31 cellular contexts compared by ENCODE assay signal in the genomic region with DNA sequence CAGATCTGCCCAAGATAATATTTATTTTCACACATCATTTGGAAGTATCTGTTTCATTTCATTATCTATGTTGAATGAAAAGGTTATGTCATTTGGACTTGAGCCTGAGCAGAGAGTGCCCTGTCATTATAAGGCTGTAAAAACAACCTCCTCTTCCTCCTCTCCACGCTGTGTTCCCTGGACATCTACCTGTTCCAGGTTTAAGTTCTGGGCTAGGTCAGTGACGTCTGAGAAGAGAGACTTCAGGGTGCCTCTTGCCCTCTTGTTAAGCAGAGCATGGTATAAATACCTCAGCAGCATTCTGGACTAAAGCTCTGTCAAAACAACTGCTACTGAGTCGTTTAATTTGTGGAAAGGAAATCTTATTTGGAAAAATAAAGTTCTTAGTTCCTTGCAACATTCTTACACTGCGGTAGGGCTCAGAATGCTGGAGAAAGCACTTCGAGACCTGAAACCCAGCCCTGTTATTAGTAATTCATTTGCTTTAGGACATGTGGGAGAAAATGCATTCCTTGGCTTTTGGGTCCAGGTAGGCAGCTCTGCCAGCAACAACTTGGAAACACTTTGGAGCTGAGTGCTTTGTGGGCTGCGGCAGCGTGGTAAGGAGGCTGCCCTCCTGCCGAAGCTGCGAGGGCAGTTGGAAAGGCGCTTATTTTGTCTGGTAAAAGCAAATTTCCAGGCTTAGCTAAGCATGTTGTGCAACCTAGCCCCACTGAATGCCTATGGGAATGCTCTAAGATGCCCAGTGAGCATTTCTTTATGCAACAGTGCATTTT.
DNase-seq lines count a peak whose midpoint lies in the region; ATAC-seq and TF ChIP-seq lines count a peak whose summit lies in the region.
"Had no signal": no experiment of that assay in that cellular context is flagged by ENCODE, and none has a peak within 500 bp of the region (broad histone marks: within the 10 kb centered on the region; RNA-seq: fewer than 3 reads in every experiment).

No MANE protein-coding gene starts in this region.

- H3K9ac ChIP-seq in mammary epithelial cell (ENCODE audit: insufficient read depth, low read length) = no peak overlapping the region

- H3K27me3 ChIP-seq in MG63 = no peaks in the 10 kb centered on the region
- no peaks in the 10 kb centered on the region for H3K27me3 ChIP-seq in mammary epithelial cell (ENCODE audit: insufficient read depth, low read length)
- H3K27me3 ChIP-seq in psoas muscle (ENCODE audit: insufficient read depth in 3 of 3, low read length in 2 of 3) = peaks cover 0 to 8% (median 0%) of the 10 kb centered on the region in 3 donors
- H3K27me3 ChIP-seq: ascending aorta, right atrium auricular region, transverse colon had no signal

- H3K27me3 Mint-ChIP-seq in stimulated activated memory B cell treated with anti-CD40 and anti-IgM and Interleukin-4, amounts not matched to agents 10 μg/mL and 1 μg/mL and 100 μg/mL, for 72 hours = no peaks in the 10 kb centered on the region
- H3K27me3 Mint-ChIP-seq: activated CD8-positive, alpha-beta memory T cell treated with anti-CD3 and anti-CD28 coated beads, Interleukin-2, amount 10 ng/mL, durations not matched to agents 7 days and 5 days; CD4-positive, alpha-beta memory T cell; stimulated activated naive CD8-positive, alpha-beta T cell treated with anti-CD3 and anti-CD28 coated beads, Interleukin-15, Interleukin-2, amounts not matched to agents 100 ng/mL and 50 ng/mL, for 24 hours had no signal

- intact Hi-C loops in mammary epithelial cell (cut with micrococcal nuclease) = loop anchor here (5.0 kb wide), 1 partner anchor 45 kb away; no protein-coding TSS in a partner anchor
- intact Hi-C loops in psoas muscle (cut with DNase I) = no loop called here

- H3K9me3 ChIP-seq in MG63 (no peaks in the 10 kb centered on the region), mammary epithelial cell (replicated peaks; ENCODE audit: insufficient read depth, low read length) (no peaks in the 10 kb centered on the region), psoas muscle (no peaks in the 10 kb centered on the region)
- H3K9me3 ChIP-seq: ascending aorta, gastrocnemius medialis, right atrium auricular region, transverse colon had no signal

- no peaks in the 10 kb centered on the region for H4K20me1 ChIP-seq in mammary epithelial cell (ENCODE audit: insufficient read depth, low read length)

- peak overlapping the region; percentile 64 for H2AFZ ChIP-seq in mammary epithelial cell (ENCODE audit: low read depth, low read length)

- H3K4me3 ChIP-seq in MG63 = no peak overlapping the region
- no peak overlapping the region for H3K4me3 ChIP-seq in mammary epithelial cell (replicated peaks in 1 of 3; ENCODE audit: insufficient read depth in 1 of 3, low read depth in 2 of 3, low read length in 3 of 3)
- no peak overlapping the region for H3K4me3 ChIP-seq in psoas muscle
- H3K4me3 ChIP-seq: ascending aorta, dorsolateral prefrontal cortex, gastrocnemius medialis, right atrium auricular region, transverse colon had no signal

- H3K36me3 Mint-ChIP-seq in stimulated activated memory B cell treated with anti-CD40 and anti-IgM and Interleukin-4, amounts not matched to agents 10 μg/mL and 1 μg/mL and 100 μg/mL, for 72 hours = no peaks in the 10 kb centered on the region
- H3K36me3 Mint-ChIP-seq: activated CD8-positive, alpha-beta memory T cell treated with anti-CD3 and anti-CD28 coated beads, Interleukin-2, amount 10 ng/mL, durations not matched to agents 7 days and 5 days; activated naive CD4-positive, alpha-beta T cell treated with anti-CD3 and anti-CD28 coated beads, Interleukin-2, amount 50 U/mL, for 24 hours; CD4-positive, alpha-beta memory T cell; naive B cell had no signal

- TF ChIP-seq CTCF in mammary epithelial cell (conservative IDR thresholded peaks at IDR 0.05 in 1 of 2, IDR thresholded peaks at IDR 0.05 in 1 of 2; ENCODE audit: extremely low read depth in 1 of 2, insufficient read depth in 1 of 2, low read depth in 1 of 2, low read length in 2 of 2) = no peak
- TF ChIP-seq CTCF in psoas muscle (IDR thresholded peaks at IDR 0.05) = no peak

- dilution Hi-C loops in mammary epithelial cell (cut with HindIII; ENCODE audit: low sequenced_read_pairs) = no loop called here

- in situ Hi-C loops in mammary epithelial cell (cut with MboI; ENCODE audit: low sequenced_read_pairs in 2 of 2) = no loop called here

- H3K4me3 Mint-ChIP-seq in stimulated activated memory B cell treated with anti-CD40 and anti-IgM and Interleukin-4, amounts not matched to agents 10 μg/mL and 1 μg/mL and 100 μg/mL, for 72 hours = no peak overlapping the region
- H3K4me3 Mint-ChIP-seq: activated CD8-positive, alpha-beta memory T cell treated with anti-CD3 and anti-CD28 coated beads, Interleukin-2, amount 10 ng/mL, durations not matched to agents 7 days and 5 days; activated naive CD4-positive, alpha-beta T cell treated with anti-CD3 and anti-CD28 coated beads, Interleukin-2, amount 50 U/mL, for 24 hours; activated T-helper 1 cell treated with anti-CD3 and anti-CD28 coated beads, Interleukin-12 subunit alpha, Interleukin-12 subunit beta, Interleukin-2, Interleukin-4 antibody, amounts not matched to agents 30 ng/mL and 10 ng/mL and 1 ng/mL, durations not matched to agents 14 hours and 24 hours and 36 hours; CD4-positive, alpha-beta memory T cell; stimulated activated naive CD8-positive, alpha-beta T cell treated with anti-CD3 and anti-CD28 coated beads, Interleukin-15, Interleukin-2, amounts not matched to agents 100 ng/mL and 50 ng/mL, for 24 hours had no signal

- no peaks in the 10 kb centered on the region for H3K79me2 ChIP-seq in mammary epithelial cell (ENCODE audit: insufficient read depth, low read length)

- CTCF ChIA-PET in mammary epithelial cell (lab: Charles Lee; ENCODE audit: low non-redundant PET) = interaction anchor here (0.5 kb wide), 1 partner anchor 370 kb away, joined by 4 read pairs; no protein-coding TSS in a partner anchor

- peaks cover 37% of the 10 kb centered on the region for H3K4me1 ChIP-seq in mammary epithelial cell (ENCODE audit: insufficient read depth, low read length)
- no peaks in the 10 kb centered on the region for H3K4me1 ChIP-seq in psoas muscle
- H3K4me1 ChIP-seq: gastrocnemius medialis, right atrium auricular region had no signal

- H3K4me1 Mint-ChIP-seq in stimulated activated memory B cell treated with anti-CD40 and anti-IgM and Interleukin-4, amounts not matched to agents 10 μg/mL and 1 μg/mL and 100 μg/mL, for 72 hours = peaks cover 15% of the 10 kb centered on the region
- H3K4me1 Mint-ChIP-seq: activated CD8-positive, alpha-beta memory T cell treated with anti-CD3 and anti-CD28 coated beads, Interleukin-2, amount 10 ng/mL, durations not matched to agents 7 days and 5 days; activated naive CD4-positive, alpha-beta T cell treated with anti-CD3 and anti-CD28 coated beads, Interleukin-2, amount 50 U/mL, for 24 hours; CD4-positive, alpha-beta memory T cell had no signal

- WGBS in mammary epithelial cell (ENCODE audit: low coverage, missing lambda C conversion rate) = 14% methylated on average over 10 of the region's 10 CpGs
- WGBS in psoas muscle, 3 donors = 71 to 84% (median 73%) methylated on average over 10 of the region's 10 CpGs

- DNase-seq in MG63 (peak; percentile 42), mammary epithelial cell (peak; percentile 53), kidney tubule cell (ENCODE audit: low spot score) (peak; percentile 17), SW 1271 (lab: John Stamatoyannopoulos, UW) (no peak), activated T-cell treated with anti-CD3 and anti-CD28 coated beads for 4 hours (no peak), psoas muscle (no peak)
- DNase-seq: activated CD4-positive, alpha-beta T cell treated with anti-CD3 and anti-CD28 coated beads, Interleukin-2, amount 50 U/mL, for 1 hour; activated CD8-positive, alpha-beta memory T cell treated with anti-CD3 and anti-CD28 coated beads, Interleukin-2, amount 10 ng/mL, durations not matched to agents 7 days and 5 days; CD4-positive, alpha-beta memory T cell; DMS 273 treated with DMSO at 0.1 percent for 48 hours; dorsolateral prefrontal cortex; gastrocnemius medialis; mesendoderm; naive B cell; NCI-H1105; NCI-H2081; NCI-H345; NCI-H82; nucleus accumbens; PC-3; SHP77; T-helper 9 cell; transverse colon had no signal

- ATAC-seq in stimulated activated memory B cell treated with anti-CD40 and anti-IgM and Interleukin-4, amounts not matched to agents 10 μg/mL and 1 μg/mL and 100 μg/mL, for 72 hours = no peak
- no peak for ATAC-seq in HG03045 (IDR thresholded peaks at IDR 0.05; ENCODE audit: unreplicated experiment)
- no peak for ATAC-seq in psoas muscle
- ATAC-seq: activated CD8-positive, alpha-beta memory T cell treated with anti-CD3 and anti-CD28 coated beads, Interleukin-2, amount 10 ng/mL, durations not matched to agents 7 days and 5 days; gastrocnemius medialis; HCT116; PC-3 had no signal

- peak overlapping the region; percentile 0 for H3K4me2 ChIP-seq in mammary epithelial cell (ENCODE audit: insufficient read depth, low read depth, low read length)

- H3K27ac Mint-ChIP-seq in stimulated activated memory B cell treated with anti-CD40 and anti-IgM and Interleukin-4, amounts not matched to agents 10 μg/mL and 1 μg/mL and 100 μg/mL, for 72 hours = peak overlapping the region; percentile 46
- H3K27ac Mint-ChIP-seq: activated CD8-positive, alpha-beta memory T cell treated with anti-CD3 and anti-CD28 coated beads, Interleukin-2, amount 10 ng/mL, durations not matched to agents 7 days and 5 days; activated naive CD4-positive, alpha-beta T cell treated with anti-CD3 and anti-CD28 coated beads, Interleukin-2, amount 50 U/mL, for 24 hours; activated T-helper 1 cell treated with anti-CD3 and anti-CD28 coated beads, Interleukin-12 subunit alpha, Interleukin-12 subunit beta, Interleukin-2, Interleukin-4 antibody, amounts not matched to agents 30 ng/mL and 10 ng/mL and 1 ng/mL, durations not matched to agents 14 hours and 24 hours and 36 hours; CD4-positive, alpha-beta memory T cell; stimulated activated naive CD8-positive, alpha-beta T cell treated with anti-CD3 and anti-CD28 coated beads, Interleukin-15, Interleukin-2, amounts not matched to agents 100 ng/mL and 50 ng/mL, for 24 hours had no signal

- no peaks in the 10 kb centered on the region for H3K9me3 Mint-ChIP-seq in stimulated activated memory B cell treated with anti-CD40 and anti-IgM and Interleukin-4, amounts not matched to agents 10 μg/mL and 1 μg/mL and 100 μg/mL, for 72 hours
- H3K9me3 Mint-ChIP-seq: activated naive CD4-positive, alpha-beta T cell treated with anti-CD3 and anti-CD28 coated beads, Interleukin-2, amount 50 U/mL, for 24 hours; activated T-helper 1 cell treated with anti-CD3 and anti-CD28 coated beads, Interleukin-12 subunit alpha, Interleukin-12 subunit beta, Interleukin-2, Interleukin-4 antibody, amounts not matched to agents 30 ng/mL and 10 ng/mL and 1 ng/mL, durations not matched to agents 14 hours and 24 hours and 36 hours; naive B cell; stimulated activated naive CD8-positive, alpha-beta T cell treated with anti-CD3 and anti-CD28 coated beads, Interleukin-15, Interleukin-2, amounts not matched to agents 100 ng/mL and 50 ng/mL, for 24 hours had no signal

- BruUV-seq in mammary epithelial cell (replicated peaks; lab: Mats Ljungman, UMichigan) = no TSS peak

- H3K27ac ChIP-seq in mammary epithelial cell (ENCODE audit: insufficient read depth, low read depth, low read length) = peak overlapping the region; percentile 75
- no peak overlapping the region for H3K27ac ChIP-seq in psoas muscle
- H3K27ac ChIP-seq: ascending aorta, dorsolateral prefrontal cortex, gastrocnemius medialis, right atrium auricular region, transverse colon had no signal

- H3K36me3 ChIP-seq in MG63 = no peaks in the 10 kb centered on the region
- no peaks in the 10 kb centered on the region for H3K36me3 ChIP-seq in mammary epithelial cell (ENCODE audit: insufficient read depth, low read length)
- H3K36me3 ChIP-seq in psoas muscle (ENCODE audit: insufficient read depth in 1 of 2, low read depth in 1 of 2) = no peaks in the 10 kb centered on the region
- H3K36me3 ChIP-seq: ascending aorta, gastrocnemius medialis, right atrium auricular region, transverse colon had no signal

Comparison
In these comparisons a context has a peak if more than half of its experiments do, and no peak if none do; other contexts are left out.
1. DNase-seq: peak in MG63 (single experiment), mammary epithelial cell (single experiment) and kidney tubule cell (single experiment); none in SW 1271 (0 of 2), activated T-cell treated with anti-CD3 and anti-CD28 coated beads for 4 hours (single experiment) and psoas muscle (0 of 2).